Comparison of ENCODE assay signal across 1 cellular context in the genomic region with DNA sequence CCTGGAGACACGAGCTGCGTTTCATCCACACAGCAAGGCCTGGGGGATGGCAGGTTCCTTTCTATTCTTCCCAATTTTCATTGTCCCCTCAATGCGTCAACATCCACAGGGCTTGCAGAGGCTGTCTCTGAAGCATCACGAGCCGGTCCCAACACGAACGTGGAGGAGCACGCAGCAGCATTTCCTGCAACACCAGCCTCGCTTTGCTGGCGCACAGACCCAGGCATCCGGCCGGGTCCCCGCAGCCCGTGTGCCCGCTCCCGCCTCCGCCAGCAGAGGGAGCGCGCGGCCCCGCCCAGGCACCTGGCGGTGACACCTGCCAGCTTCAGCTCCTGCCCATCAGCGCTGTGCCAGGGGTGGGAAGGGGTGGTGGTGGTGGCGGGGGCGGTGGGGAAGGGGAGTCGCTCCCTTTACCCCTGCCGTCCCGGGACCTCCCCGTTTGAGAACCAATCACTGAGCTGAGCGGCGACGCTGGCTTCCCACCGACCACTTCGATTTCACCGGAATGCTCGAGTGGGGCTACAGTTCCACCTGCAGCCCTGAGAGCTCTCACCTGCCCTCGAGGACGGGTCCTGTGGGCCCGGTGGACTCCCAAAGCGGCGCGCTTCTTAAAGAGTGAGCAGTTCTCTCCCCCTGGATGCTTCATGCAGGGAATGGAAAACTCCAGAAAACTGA.
TF ChIP-seq lines count a peak whose summit lies in the region.

No MANE protein-coding gene starts in this region.

TF ChIP-seq in IMR-90, 13 proteins besides CTCF, POLR2A, EP300 and RAD21 (continued from another document):
- TF ChIP-seq, protein P1, sequence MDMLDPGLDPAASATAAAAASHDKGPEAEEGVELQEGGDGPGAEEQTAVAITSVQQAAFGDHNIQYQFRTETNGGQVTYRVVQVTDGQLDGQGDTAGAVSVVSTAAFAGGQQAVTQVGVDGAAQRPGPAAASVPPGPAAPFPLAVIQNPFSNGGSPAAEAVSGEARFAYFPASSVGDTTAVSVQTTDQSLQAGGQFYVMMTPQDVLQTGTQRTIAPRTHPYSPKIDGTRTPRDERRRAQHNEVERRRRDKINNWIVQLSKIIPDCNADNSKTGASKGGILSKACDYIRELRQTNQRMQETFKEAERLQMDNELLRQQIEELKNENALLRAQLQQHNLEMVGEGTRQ (IDR thresholded peaks at IDR 0.05; ENCODE audit: low read depth, low read length), result no peak
- TF ChIP-seq BHLHE40 (IDR thresholded peaks at IDR 0.05; ENCODE audit: low read depth, low read length) (no peak), RCOR1 (IDR thresholded peaks at IDR 0.05; ENCODE audit: insufficient replicate concordance, low read length) (no peak), FOS (IDR thresholded peaks at IDR 0.05; ENCODE audit: low read depth, low read length) (no peak)
